ENCODE assay signal across 1 cellular context in the genomic region with DNA sequence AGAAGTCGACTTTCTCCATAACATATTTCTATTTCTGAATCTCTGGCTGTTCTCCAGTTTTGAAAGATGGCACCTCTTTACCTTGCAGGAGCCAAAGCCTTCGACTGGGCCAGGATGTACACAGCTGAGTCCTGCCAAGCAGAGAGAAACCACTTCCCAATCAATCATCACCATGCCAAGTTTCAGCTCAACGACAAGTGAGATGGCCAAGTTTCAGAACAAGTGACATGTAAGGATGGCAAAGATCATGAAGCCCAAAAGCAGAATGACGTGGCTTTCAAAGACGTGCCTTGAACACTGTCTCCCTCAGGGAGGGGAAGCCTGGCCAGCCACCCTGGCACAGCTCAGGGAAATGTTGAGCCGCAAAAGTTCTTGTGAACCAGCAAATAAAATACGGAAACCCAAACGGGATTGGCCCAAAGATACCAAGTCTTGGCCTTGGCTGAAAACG.
A peak's percentile ranks its signal among the peaks of the same experiment; 100 is the strongest.
TF ChIP-seq lines count a peak whose summit lies in the region.

No MANE protein-coding gene starts in this region.

TF ChIP-seq in GM12878, 131 proteins besides CTCF, POLR2A, EP300 and RAD21:
- TF ChIP-seq, protein P1, sequence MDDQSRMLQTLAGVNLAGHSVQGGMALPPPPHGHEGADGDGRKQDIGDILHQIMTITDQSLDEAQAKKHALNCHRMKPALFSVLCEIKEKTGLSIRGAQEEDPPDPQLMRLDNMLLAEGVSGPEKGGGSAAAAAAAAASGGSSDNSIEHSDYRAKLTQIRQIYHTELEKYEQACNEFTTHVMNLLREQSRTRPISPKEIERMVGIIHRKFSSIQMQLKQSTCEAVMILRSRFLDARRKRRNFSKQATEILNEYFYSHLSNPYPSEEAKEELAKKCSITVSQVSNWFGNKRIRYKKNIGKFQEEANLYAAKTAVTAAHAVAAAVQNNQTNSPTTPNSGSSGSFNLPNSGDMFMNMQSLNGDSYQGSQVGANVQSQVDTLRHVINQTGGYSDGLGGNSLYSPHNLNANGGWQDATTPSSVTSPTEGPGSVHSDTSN (IDR thresholded peaks at IDR 0.05; ENCODE audit: insufficient replicate concordance, low read depth, low read length) = peak; percentile 57
- no peak for TF ChIP-seq POLR2AphosphoS2 (IDR thresholded peaks at IDR 0.05; ENCODE audit: low read depth, low read length)
